8 cellular contexts compared by ENCODE assay signal in the genomic region with DNA sequence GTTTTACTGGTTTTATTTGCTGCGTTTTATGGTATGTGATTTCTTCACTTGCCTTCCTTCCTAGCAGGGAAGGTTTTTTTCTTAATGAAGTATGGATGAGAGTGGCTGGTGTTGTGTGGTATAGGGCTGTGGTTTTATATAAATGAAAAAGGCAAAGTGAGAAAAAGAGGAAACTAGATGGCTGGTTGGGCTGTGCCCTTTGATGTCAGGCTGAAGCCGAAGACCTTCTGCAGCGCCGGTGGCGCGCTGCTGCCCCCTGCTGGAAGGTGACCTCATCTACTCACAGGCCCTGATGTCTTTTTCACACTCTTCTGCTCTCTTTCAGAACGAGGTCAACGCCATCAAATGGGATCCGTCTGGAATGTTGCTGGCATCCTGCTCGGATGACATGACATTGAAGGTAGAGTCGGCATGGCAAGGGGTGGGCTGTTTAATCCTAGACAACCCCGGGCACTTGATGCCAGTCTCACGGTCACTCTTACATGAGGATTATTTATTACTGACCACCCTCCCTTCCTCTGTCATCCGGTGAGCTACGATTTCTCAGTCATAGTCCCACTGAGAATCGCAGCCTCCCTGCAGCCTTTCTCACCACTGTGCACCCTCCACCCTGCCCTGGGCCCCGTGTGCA. TPM values are rescaled to one million over a fixed set of nuclear protein-coding genes. Genes with fewer than 3 reads are reported as not detected.
A peak's percentile ranks its signal among the peaks of the same experiment; 100 is the strongest.
DNase-seq lines count a peak whose midpoint lies in the region; ATAC-seq, FAIRE-seq and TF ChIP-seq lines count a peak whose summit lies in the region.

No MANE protein-coding gene starts in this region.

- peak; percentile 81 for ATAC-seq in GM19328 (IDR thresholded peaks at IDR 0.05; ENCODE audit: unreplicated experiment)
- ATAC-seq in HG03565 (IDR thresholded peaks at IDR 0.05; ENCODE audit: unreplicated experiment), result peak; percentile 68

- FAIRE-seq in endometrium (lab: Jason Lieb, UNC), result peak; percentile 21

- intact Hi-C loops in CD14-positive monocyte (cut with micrococcal nuclease), result loop anchor here (5.0 to 10.0 kb wide), 3 partner anchors 737 to 964 kb away; no protein-coding TSS in a partner anchor

- peak; percentile 59 for DNase-seq in CD14-positive monocyte (ENCODE audit: low spot score)
- DNase-seq in NOMO-1 (lab: John Stamatoyannopoulos, UW; ENCODE audit: unreplicated experiment in 2 of 2), result peak; percentile 77 to 87
- peak; percentile 31 for DNase-seq in activated CD8-positive, alpha-beta memory T cell treated with anti-CD3 and anti-CD28 coated beads, Interleukin-2, amount 50 U/mL, for 1 hour (ENCODE audit: extremely low read depth)
- DNase-seq in middle frontal gyrus (ENCODE audit: extremely low spot score, low spot score), result peak; percentile 11
- peak; percentile 41 to 54 for DNase-seq in stimulated activated CD8-positive, alpha-beta memory T cell treated with anti-CD3 and anti-CD28 coated beads, Interleukin-4, amount 100 ng/mL, for 4 hours (ENCODE audit: low read depth in 2 of 2, low spot score in 1 of 2)

- H3K27ac Mint-ChIP-seq in CD14-positive monocyte, result peak overlapping the region in 1 of 7 donors; percentile 45

- H3K27me3 Mint-ChIP-seq in CD14-positive monocyte (ENCODE audit: low read depth in 3 of 3), result peaks cover 0 to 7% (median 0%) of the 10 kb centered on the region in 3 donors

- peaks cover 0 to 6% (median 1%) of the 10 kb centered on the region in 7 donors for H3K9me3 Mint-ChIP-seq in CD14-positive monocyte

- H3K4me1 Mint-ChIP-seq in CD14-positive monocyte, result peaks cover 7% of the 10 kb centered on the region

- H3K36me3 Mint-ChIP-seq in CD14-positive monocyte, result peaks cover 61 to 77% of the 10 kb centered on the region in 2 donors

- peak; percentile 74 for TF ChIP-seq CTCF in CD14-positive monocyte (IDR thresholded peaks at IDR 0.05)

- H3K4me3 Mint-ChIP-seq in CD14-positive monocyte, result no peak overlapping the region

RNA-seq across cellular contexts. Expression of gene GPR143, which starts 56.6 kb away (rescaled TPM):
- not detected for polyA plus RNA-seq in CD14-positive monocyte

Comparison
In these comparisons a context has a peak if more than half of its experiments do, and no peak if none do; other contexts are left out.
1. Peak in every context shown above with its lines: DNase-seq and ATAC-seq.
2. DNase-seq: peak in every context shown above with its lines; median percentile 82 in NOMO-1; 59 in CD14-positive monocyte; 48 in stimulated activated CD8-positive, alpha-beta memory T cell treated with anti-CD3 and anti-CD28 coated beads, Interleukin-4, amount 100 ng/mL, for 4 hours; 31 in activated CD8-positive, alpha-beta memory T cell treated with anti-CD3 and anti-CD28 coated beads, Interleukin-2, amount 50 U/mL, for 1 hour; 11 in middle frontal gyrus.